8 cellular contexts compared by ENCODE assay signal in the genomic region with DNA sequence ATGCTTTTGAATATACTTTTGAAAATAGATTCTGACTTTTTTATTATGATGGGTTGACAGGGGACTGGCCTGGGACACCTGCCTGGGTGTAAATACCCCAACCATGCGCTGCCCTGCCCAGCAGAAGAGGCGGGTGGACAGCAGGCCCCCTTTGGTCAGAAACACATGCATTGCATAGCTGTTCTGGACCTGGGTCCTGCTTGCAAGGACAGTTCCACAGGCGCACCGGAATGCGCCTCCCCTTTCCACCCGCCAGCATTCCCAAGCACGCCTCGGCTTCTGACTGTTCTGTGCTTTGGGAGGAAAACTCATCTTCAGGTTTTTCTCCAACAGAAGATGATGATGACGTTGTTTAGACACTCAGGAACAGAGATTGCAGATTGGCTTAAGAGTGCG. TPM values are rescaled to one million over a fixed set of nuclear protein-coding genes. Genes with fewer than 3 reads are reported as not detected.
DNase-seq lines count a peak whose midpoint lies in the region; ATAC-seq and TF ChIP-seq lines count a peak whose summit lies in the region.

No MANE protein-coding gene starts in this region.

- no peak for DNase-seq in CD4-positive, alpha-beta T cell
- DNase-seq in brain microvascular endothelial cell (no peak), HUDEP-2 (lab: John Stamatoyannopoulos, UW; ENCODE audit: unreplicated experiment in 76 of 76) (no peak)

- in situ Hi-C loops in brain microvascular endothelial cell (cut with HindIII; ENCODE audit: low pct_ligation_motif_present, low sequenced_read_pairs), result no loop called here

- H3K27me3 Mint-ChIP-seq in CD4-positive, alpha-beta T cell, result peaks cover 39% of the 10 kb centered on the region
- peaks cover 5% of the 10 kb centered on the region for H3K27me3 Mint-ChIP-seq in nephron (ENCODE audit: low read depth)

- peak overlapping the region; percentile 94 for H3K4me3 Mint-ChIP-seq in CD4-positive, alpha-beta T cell
- peak overlapping the region; percentile 96 to 99 (median 98) for H3K4me3 Mint-ChIP-seq in nephron

- no peak for ATAC-seq in CD4-positive, alpha-beta T cell (ENCODE audit: poor library complexity)
- no peak for ATAC-seq in HG03457 (IDR thresholded peaks at IDR 0.05; ENCODE audit: unreplicated experiment)
- ATAC-seq in HG02938 (IDR thresholded peaks at IDR 0.05; ENCODE audit: unreplicated experiment), result no peak
- ATAC-seq in GM21529 (IDR thresholded peaks at IDR 0.05; ENCODE audit: unreplicated experiment), result no peak

- no peak for TF ChIP-seq CTCF in CD4-positive, alpha-beta T cell (IDR thresholded peaks at IDR 0.05)
- TF ChIP-seq CTCF in brain microvascular endothelial cell (IDR thresholded peaks at IDR 0.05; ENCODE audit: low read depth, low read length, missing control alignments) (no peak), nephron (IDR thresholded peaks at IDR 0.05; ENCODE audit: unreplicated experiment in 3 of 3) (no peak)

- 94% methylated on average over 10 of the region's 10 CpGs for WGBS in HUES64

- peaks cover 14% of the 10 kb centered on the region for H3K36me3 Mint-ChIP-seq in CD4-positive, alpha-beta T cell (ENCODE audit: low read depth)
- H3K36me3 Mint-ChIP-seq in nephron (ENCODE audit: low read depth), result peaks cover 43% of the 10 kb centered on the region

- POLR2A ChIA-PET in CD4-positive, alpha-beta T cell (lab: Charles Lee), result interaction anchor here (0.9 to 2.2 kb wide), 4 partner anchors 12 to 203 kb away, joined by 3 to 9 read pairs (median 5); no protein-coding TSS in a partner anchor

- no peak overlapping the region for H3K27ac ChIP-seq in CD4-positive, alpha-beta T cell (ENCODE audit: low read depth, low read length)
- H3K27ac ChIP-seq in HUES64 (ENCODE audit: low read depth, low read length) (no peak overlapping the region), brain microvascular endothelial cell (peak overlapping the region; percentile 93)

- peaks cover 40% of the 10 kb centered on the region for H3K4me1 Mint-ChIP-seq in CD4-positive, alpha-beta T cell (ENCODE audit: low read depth)
- H3K4me1 Mint-ChIP-seq in nephron, result peaks cover 12% of the 10 kb centered on the region

- no peaks in the 10 kb centered on the region for H3K9me3 ChIP-seq in CD4-positive, alpha-beta T cell (ENCODE audit: control insufficient read depth, low read length)
- no peaks in the 10 kb centered on the region for H3K9me3 ChIP-seq in HUES64 (ENCODE audit: insufficient read depth, low read depth, low read length)

- H3K9me3 Mint-ChIP-seq in CD4-positive, alpha-beta T cell, result no peaks in the 10 kb centered on the region
- peaks cover 27% of the 10 kb centered on the region for H3K9me3 Mint-ChIP-seq in nephron

- no peak overlapping the region for H3K9ac ChIP-seq in HUES64 (ENCODE audit: low read depth, low read length)

- H3K4me3 ChIP-seq in HUES64 (ENCODE audit: low read length) (peak overlapping the region; percentile 98), brain microvascular endothelial cell (ENCODE audit: low read depth, low read length) (no peak overlapping the region)

- H3K27ac Mint-ChIP-seq in CD4-positive, alpha-beta T cell, result peak overlapping the region; percentile 87
- peak overlapping the region; percentile 95 to 100 (median 100) for H3K27ac Mint-ChIP-seq in nephron

- peaks cover 34% of the 10 kb centered on the region for H3K27me3 ChIP-seq in CD4-positive, alpha-beta T cell (ENCODE audit: control insufficient read depth, insufficient read depth, low read length)
- no peaks in the 10 kb centered on the region for H3K27me3 ChIP-seq in HUES64 (ENCODE audit: insufficient read depth, low read length)
- H3K27me3 ChIP-seq in brain microvascular endothelial cell (replicated peaks), result no peaks in the 10 kb centered on the region

- H3K4me1 ChIP-seq in HUES64 (ENCODE audit: insufficient read depth, low read length), result peaks cover 14% of the 10 kb centered on the region

- intact Hi-C loops in CD4-positive, alpha-beta T cell (cut with DNase I, micrococcal nuclease), result loop anchor here (2.0 to 5.0 kb wide), 3 partner anchors 20 to 519 kb away; a partner anchor contains a TSS

- peaks cover 5% of the 10 kb centered on the region; the same call in 1 of the 2 replicates for H3K36me3 ChIP-seq in HUES64 (ENCODE audit: insufficient read depth, low read length)
- no peaks in the 10 kb centered on the region for H3K36me3 ChIP-seq in brain microvascular endothelial cell (replicated peaks)

- CTCF ChIA-PET in CD4-positive, alpha-beta T cell (lab: Charles Lee), result interaction anchor here (2.6 kb wide), 1 partner anchor 20 kb away, joined by 11 read pairs; no protein-coding TSS in a partner anchor

RNA-seq across cellular contexts. Expression of a gene that starts 0.4 kb away (rescaled TPM):
- total RNA-seq in CD4-positive, alpha-beta T cell, result 1 to 10 TPM; 2.8 to 2.9 TPM
- 15.4 TPM for polyA plus RNA-seq in HUES64 (2013, experiment 1 of 2)
- polyA plus RNA-seq in HUES64 (2013, experiment 2 of 2), result 17.5 TPM
